Comparison of ENCODE assay signal across 15 cellular contexts in the genomic region with DNA sequence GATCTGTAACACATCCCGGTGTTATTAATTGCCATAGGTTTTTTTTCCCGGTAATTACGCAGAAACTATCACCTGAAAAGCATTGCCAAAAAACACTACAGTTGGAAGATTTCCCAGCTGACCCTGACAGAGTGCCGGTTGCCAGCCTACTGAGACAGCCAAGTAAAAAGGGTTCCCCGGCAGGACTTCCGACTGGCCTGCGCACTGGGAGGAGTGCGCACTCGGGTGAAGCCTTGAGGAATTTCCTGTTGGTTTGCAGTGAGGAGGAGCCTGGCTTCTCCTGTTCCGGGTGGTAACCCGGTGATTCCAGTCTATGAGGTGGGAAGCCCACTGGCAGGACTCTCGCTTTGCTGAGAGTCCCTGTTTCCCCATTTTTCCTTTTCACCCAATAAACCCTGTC. TPM values are rescaled to one million over a fixed set of nuclear protein-coding genes. Genes with fewer than 3 reads are reported as not detected.
A peak's percentile ranks its signal among the peaks of the same experiment; 100 is the strongest.
DNase-seq lines count a peak whose midpoint lies in the region; ATAC-seq, FAIRE-seq and TF ChIP-seq lines count a peak whose summit lies in the region.
"Had no signal": no experiment of that assay in that cellular context is flagged by ENCODE, and none has a peak within 500 bp of the region (broad histone marks: within the 10 kb centered on the region; RNA-seq: fewer than 3 reads in every experiment).

No MANE protein-coding gene starts in this region.

- 72% methylated on average over 12 of the region's 12 CpGs for WGBS in right cardiac atrium
- 50 to 64% (median 62%) methylated on average over 10 to 12 of the region's 12 CpGs for WGBS in adrenal gland, 4 donors

- H3K36me3 ChIP-seq in adrenal gland (replicated peaks in 1 of 2) = no peaks in the 10 kb centered on the region
- H3K36me3 ChIP-seq: MG63, SJSA1 had no signal

- TF ChIP-seq CTCF in adrenal gland (IDR thresholded peaks at IDR 0.05) (no peak), RWPE1 (conservative IDR thresholded peaks at IDR 0.05; ENCODE audit: low read depth) (no peak)

- H3K27ac ChIP-seq in right cardiac atrium (ENCODE audit: low read length) (no peak overlapping the region), adrenal gland (no peak overlapping the region), RWPE1 (no peak overlapping the region)
- H3K27ac ChIP-seq: SJSA1 had no signal

- TF ChIP-seq POLR2A in adrenal gland (IDR thresholded peaks at IDR 0.05) = no peak

- POLR2A ChIA-PET in RWPE1 (lab: Yijun Ruan, JAX; ENCODE audit: low non-redundant PET) = no interaction called here

- H3K4me3 ChIP-seq in right cardiac atrium (ENCODE audit: low read length) = no peak overlapping the region
- peak overlapping the region in 1 of 4 donors; percentile 10 for H3K4me3 ChIP-seq in adrenal gland
- H3K4me3 ChIP-seq: MG63, SJSA1 had no signal

- H3K9me3 ChIP-seq in right cardiac atrium (ENCODE audit: control insufficient read depth, low read length) = no peaks in the 10 kb centered on the region
- no peaks in the 10 kb centered on the region for H3K9me3 ChIP-seq in adrenal gland (replicated peaks in 1 of 3)
- H3K9me3 ChIP-seq: Caco-2, MG63, SJSA1 had no signal

- H3K4me1 ChIP-seq in right cardiac atrium (ENCODE audit: control insufficient read depth, insufficient read depth, low read length) = no peaks in the 10 kb centered on the region
- no peaks in the 10 kb centered on the region for H3K4me1 ChIP-seq in adrenal gland (replicated peaks in 1 of 2)
- H3K4me1 ChIP-seq: Caco-2, SJSA1 had no signal

- DNase-seq in right cardiac atrium (peak in 1 of 3 donors; percentile 35), Right ventricle myocardium superior (no peak), adrenal gland (peak in 6 of 7 donors; percentile 11 to 52 (median 42)), lung microvascular endothelial cell (ENCODE audit: low read depth in 2 of 2) (peak; percentile 4 to 36), RWPE1 (ENCODE audit: low spot score) (no peak), RCC 7860 (ENCODE audit: low spot score) (no peak)
- DNase-seq in stimulated activated CD8-positive, alpha-beta memory T cell treated with anti-CD3 and anti-CD28 coated beads, Interleukin-4, amount 100 ng/mL, for 48 hours = no peak
- DNase-seq: Caco-2, DMS53, MG63, NCI-H1092, NCI-H1694, NCI-H446 had no signal

- no peak for FAIRE-seq in RCC 7860 (lab: Jason Lieb, UNC)

- CTCF ChIA-PET in RWPE1 (lab: Yijun Ruan, JAX) = no interaction called here

- H3K27me3 ChIP-seq in right cardiac atrium (ENCODE audit: control insufficient read depth, insufficient read depth) (no peaks in the 10 kb centered on the region), adrenal gland (peaks cover 1% of the 10 kb centered on the region)

- intact Hi-C loops in right cardiac atrium (cut with DNase I) (loop anchor here in 3 of 4 donors (10.0 kb wide), 1 partner anchor 100 kb away; a partner anchor contains a TSS), Right ventricle myocardium superior (cut with DNase I) (loop anchor here (10.0 kb wide), 1 partner anchor 100 kb away; a partner anchor contains a TSS), adrenal gland (cut with DNase I) (loop anchor here in 1 of 2 donors (10.0 kb wide), 1 partner anchor 110 kb away; no protein-coding TSS in a partner anchor)

- ATAC-seq in right cardiac atrium = peak; percentile 65 to 86
- no peak for ATAC-seq in Right ventricle myocardium superior (ENCODE audit: poor library complexity)

RNA-seq across cellular contexts. Expression of a gene that starts 52.1 kb away (rescaled TPM):
- total RNA-seq in right cardiac atrium (1 to 10 TPM in 3 of 4 donors, under 1 TPM in 1; 0.91 to 2.7 (median 1.1) TPM), Right ventricle myocardium superior (0.73 TPM), adrenal gland (1 to 10 TPM in 3 of 8 donors, under 1 TPM in 5; 0.39 to 3.0 (median 0.84) TPM), lung microvascular endothelial cell (0.99 and 1.1 TPM in 2 replicates)
- polyA plus RNA-seq in right cardiac atrium (0.59 TPM), adrenal gland (1 to 10 TPM in 1 of 3 donors, under 1 TPM in 2; 0.16 to 1.1 (median 0.24) TPM)

RNA-seq across cellular contexts. Expression of a gene that starts 57.1 kb away (rescaled TPM):
- total RNA-seq in right cardiac atrium (under 1 TPM in 1 of 4 donors, not detected in 3; 0.39 TPM), Right ventricle myocardium superior (0.22 TPM), adrenal gland (under 1 TPM in 1 of 8 donors, not detected in 7; 0.29 TPM), lung microvascular endothelial cell (not detected in 2 replicates)
- polyA plus RNA-seq in right cardiac atrium (0.57 TPM), adrenal gland (under 1 TPM in 2 of 3 donors, not detected in 1; 0.09 to 0.13 TPM)
- total RNA-seq: Caco-2, H4, SJSA1 had no signal

Comparison
In these comparisons a context has a peak if more than half of its experiments do, and no peak if none do; other contexts are left out.
1. DNase-seq: peak in adrenal gland (6 of 7) and lung microvascular endothelial cell (2 of 2); none in Right ventricle myocardium superior (single experiment), RWPE1 (single experiment), RCC 7860 (single experiment) and stimulated activated CD8-positive, alpha-beta memory T cell treated with anti-CD3 and anti-CD28 coated beads, Interleukin-4, amount 100 ng/mL, for 48 hours (single experiment).